15 cellular contexts compared by ENCODE assay signal in genomic region chr13:44302948-44303575, GRCh38.
DNase-seq lines count a peak whose midpoint lies in the region; ATAC-seq and TF ChIP-seq lines count a peak whose summit lies in the region.
"Had no signal": no experiment of that assay in that cellular context is flagged by ENCODE, and none has a peak within 500 bp of the region (broad histone marks: within the 10 kb centered on the region; RNA-seq: fewer than 3 reads in every experiment).

No MANE protein-coding gene starts in this region.

- no peak overlapping the region for H3K4me3 ChIP-seq in SK-N-SH (ENCODE audit: low read depth in 2 of 2, low read length in 1 of 2)
- no peak overlapping the region for H3K4me3 ChIP-seq in fibroblast of pulmonary artery (replicated peaks; ENCODE audit: low read depth, low read length)
- H3K4me3 ChIP-seq in skeletal muscle tissue (ENCODE audit: low read length in 3 of 3) = no peak overlapping the region
- no peak overlapping the region for H3K4me3 ChIP-seq in WERI-Rb-1 (ENCODE audit: low read depth, low read length)
- H3K4me3 ChIP-seq: left lung had no signal

- CTCF ChIA-PET in SK-N-SH (lab: Yijun Ruan, JAX) = interaction anchor here (0.6 to 1.2 kb wide), 2 partner anchors 27 to 1080 kb away, joined by 3 to 4 read pairs; no protein-coding TSS in a partner anchor

- TF ChIP-seq CTCF in SK-N-SH (IDR thresholded peaks at IDR 0.05) = no peak
- TF ChIP-seq CTCF in fibroblast of pulmonary artery (IDR thresholded peaks at IDR 0.05; ENCODE audit: low read length, missing control alignments) = no peak
- no peak for TF ChIP-seq CTCF in WERI-Rb-1 (IDR thresholded peaks at IDR 0.05; ENCODE audit: low read depth, low read length)

- no peaks in the 10 kb centered on the region for H4K20me1 ChIP-seq in SK-N-SH (ENCODE audit: insufficient read depth)

- no peaks in the 10 kb centered on the region for H3K9me2 ChIP-seq in SK-N-SH

- DNase-seq in Daoy (ENCODE audit: low read depth) = peak; percentile 50
- DNase-seq in SK-N-SH = no peak
- peak; percentile 66 for DNase-seq in fibroblast of pulmonary artery (ENCODE audit: low read depth)
- no peak for DNase-seq in NCI-H82 (lab: John Stamatoyannopoulos, UW)
- no peak for DNase-seq in WERI-Rb-1
- DNase-seq: activated CD4-positive, alpha-beta T cell treated with anti-CD3 and anti-CD28 coated beads for 4 hours; AML-193; Calu3; left lung; NCI-H187 treated with DMSO at 0.1 percent for 48 hours; stimulated activated CD4-positive, alpha-beta T cell treated with anti-CD3 and anti-CD28 coated beads, Interleukin-2, amount 100 ng/mL, for 48 hours; stimulated activated CD8-positive, alpha-beta memory T cell treated with anti-CD3 and anti-CD28 coated beads, Interleukin-4, amount 100 ng/mL, for 48 hours had no signal

- WGBS in SK-N-SH (ENCODE audit: low lambda C conversion rate) = 41% methylated on average over 5 of the region's 5 CpGs

- no peaks in the 10 kb centered on the region for H3K9me3 ChIP-seq in SK-N-SH
- no peaks in the 10 kb centered on the region for H3K9me3 ChIP-seq in skeletal muscle tissue (ENCODE audit: control insufficient read depth in 3 of 3, low read length in 3 of 3)
- H3K9me3 ChIP-seq in WERI-Rb-1 (ENCODE audit: severe bottlenecking) = no peaks in the 10 kb centered on the region
- H3K9me3 ChIP-seq: left lung had no signal

- H3K27me3 ChIP-seq in SK-N-SH (ENCODE audit: insufficient read depth) (no peaks in the 10 kb centered on the region), skeletal muscle tissue (ENCODE audit: control insufficient read depth in 3 of 3, insufficient read depth in 3 of 3, low read length in 3 of 3) (no peaks in the 10 kb centered on the region), WERI-Rb-1 (ENCODE audit: insufficient read depth, low read depth, severe bottlenecking) (no peaks in the 10 kb centered on the region)
- H3K27me3 ChIP-seq: left lung had no signal

- no peaks in the 10 kb centered on the region for H3K79me2 ChIP-seq in SK-N-SH (ENCODE audit: insufficient read depth)

- POLR2A ChIA-PET in SK-N-SH (lab: Yijun Ruan, JAX) = no interaction called here

- H3K4me1 ChIP-seq in SK-N-SH (ENCODE audit: control insufficient read depth in 1 of 2, insufficient read depth in 2 of 2, low read depth in 1 of 2, low read length in 1 of 2) (peaks cover 22 to 34% of the 10 kb centered on the region in 2 experiments), skeletal muscle tissue (ENCODE audit: control insufficient read depth in 3 of 3, insufficient read depth in 3 of 3, low read length in 3 of 3) (peaks cover 32 to 58% (median 47%) of the 10 kb centered on the region in 3 donors)

- H2AFZ ChIP-seq in SK-N-SH (ENCODE audit: low read depth) = no peak overlapping the region

- H3K4me2 ChIP-seq in SK-N-SH = no peak overlapping the region

- ATAC-seq in GM18858 (IDR thresholded peaks at IDR 0.05; ENCODE audit: unreplicated experiment) (no peak), HG02981 (IDR thresholded peaks at IDR 0.05; ENCODE audit: unreplicated experiment) (no peak)
- ATAC-seq: left lung had no signal

- peaks cover 18% of the 10 kb centered on the region for H3F3A ChIP-seq in SK-N-SH (replicated peaks; ENCODE audit: insufficient read depth)

- H3K27ac ChIP-seq in SK-N-SH (ENCODE audit: low read depth in 2 of 2, low read length in 1 of 2) (peak overlapping the region; percentile 20 to 79; a peak in 3 of 4 replicates), skeletal muscle tissue (ENCODE audit: low read depth, low read length) (peak overlapping the region; percentile 46), WERI-Rb-1 (no peak overlapping the region)
- H3K27ac ChIP-seq: left lung had no signal

- TF ChIP-seq EP300 in SK-N-SH (IDR thresholded peaks at IDR 0.05; ENCODE audit: borderline replicate concordance in 1 of 2, low read depth in 1 of 2, low read length in 1 of 2) = peak; percentile 65; a peak in 3 of 4 replicates

- no peaks in the 10 kb centered on the region for H3K36me3 ChIP-seq in SK-N-SH (replicated peaks in 1 of 2; ENCODE audit: control insufficient read depth in 1 of 2, insufficient read depth in 2 of 2, low read length in 1 of 2)
- H3K36me3 ChIP-seq in skeletal muscle tissue (ENCODE audit: control insufficient read depth in 3 of 3, insufficient read depth in 3 of 3, low read length in 3 of 3) = no peaks in the 10 kb centered on the region
- H3K36me3 ChIP-seq in WERI-Rb-1 = no peaks in the 10 kb centered on the region
- H3K36me3 ChIP-seq: left lung had no signal

- H3K9ac ChIP-seq in SK-N-SH = no peak overlapping the region
- H3K9ac ChIP-seq in skeletal muscle tissue (ENCODE audit: low read depth in 1 of 3, low read length in 3 of 3) = no peak overlapping the region

- no peak for TF ChIP-seq RAD21 in SK-N-SH (IDR thresholded peaks at IDR 0.05; ENCODE audit: low read length)

TF ChIP-seq in SK-N-SH, 30 proteins besides CTCF, POLR2A, EP300 and RAD21:
- peak; percentile 60; the same call in 1 of the 2 replicates for TF ChIP-seq NFIC (IDR thresholded peaks at IDR 0.05; ENCODE audit: borderline replicate concordance)
- TF ChIP-seq, protein P1, sequence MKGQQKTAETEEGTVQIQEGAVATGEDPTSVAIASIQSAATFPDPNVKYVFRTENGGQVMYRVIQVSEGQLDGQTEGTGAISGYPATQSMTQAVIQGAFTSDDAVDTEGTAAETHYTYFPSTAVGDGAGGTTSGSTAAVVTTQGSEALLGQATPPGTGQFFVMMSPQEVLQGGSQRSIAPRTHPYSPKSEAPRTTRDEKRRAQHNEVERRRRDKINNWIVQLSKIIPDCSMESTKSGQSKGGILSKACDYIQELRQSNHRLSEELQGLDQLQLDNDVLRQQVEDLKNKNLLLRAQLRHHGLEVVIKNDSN (IDR thresholded peaks at IDR 0.05; ENCODE audit: borderline replicate concordance, low read depth) = no peak
- TF ChIP-seq, protein P2, sequence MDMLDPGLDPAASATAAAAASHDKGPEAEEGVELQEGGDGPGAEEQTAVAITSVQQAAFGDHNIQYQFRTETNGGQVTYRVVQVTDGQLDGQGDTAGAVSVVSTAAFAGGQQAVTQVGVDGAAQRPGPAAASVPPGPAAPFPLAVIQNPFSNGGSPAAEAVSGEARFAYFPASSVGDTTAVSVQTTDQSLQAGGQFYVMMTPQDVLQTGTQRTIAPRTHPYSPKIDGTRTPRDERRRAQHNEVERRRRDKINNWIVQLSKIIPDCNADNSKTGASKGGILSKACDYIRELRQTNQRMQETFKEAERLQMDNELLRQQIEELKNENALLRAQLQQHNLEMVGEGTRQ (IDR thresholded peaks at IDR 0.05; ENCODE audit: borderline replicate concordance, low read depth, low read length) = no peak
- TF ChIP-seq TEAD4 (IDR thresholded peaks at IDR 0.05; ENCODE audit: borderline replicate concordance, insufficient read depth) = peak; percentile 55; the same call in 1 of the 2 replicates
- TF ChIP-seq ELF1 (IDR thresholded peaks at IDR 0.05) = no peak
- TF ChIP-seq JUND (IDR thresholded peaks at IDR 0.05) = peak; percentile 55
- peak; percentile 76 for TF ChIP-seq POLR2AphosphoS5 (IDR thresholded peaks at IDR 0.05; ENCODE audit: low read depth, low read length)
- no peak for TF ChIP-seq FOXJ3 (CRISPR knock-in tag; IDR thresholded peaks at IDR 0.05)
- peak; percentile 96 for TF ChIP-seq TCF12 (IDR thresholded peaks at IDR 0.05)
- TF ChIP-seq, protein P3, sequence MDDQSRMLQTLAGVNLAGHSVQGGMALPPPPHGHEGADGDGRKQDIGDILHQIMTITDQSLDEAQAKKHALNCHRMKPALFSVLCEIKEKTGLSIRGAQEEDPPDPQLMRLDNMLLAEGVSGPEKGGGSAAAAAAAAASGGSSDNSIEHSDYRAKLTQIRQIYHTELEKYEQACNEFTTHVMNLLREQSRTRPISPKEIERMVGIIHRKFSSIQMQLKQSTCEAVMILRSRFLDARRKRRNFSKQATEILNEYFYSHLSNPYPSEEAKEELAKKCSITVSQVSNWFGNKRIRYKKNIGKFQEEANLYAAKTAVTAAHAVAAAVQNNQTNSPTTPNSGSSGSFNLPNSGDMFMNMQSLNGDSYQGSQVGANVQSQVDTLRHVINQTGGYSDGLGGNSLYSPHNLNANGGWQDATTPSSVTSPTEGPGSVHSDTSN (IDR thresholded peaks at IDR 0.05) = peak; percentile 83
- TF ChIP-seq FOXM1 (IDR thresholded peaks at IDR 0.05; ENCODE audit: low read depth) = peak; percentile 45; the same call in 1 of the 2 replicates

Comparison
In these comparisons a context has a peak if more than half of its experiments do, and no peak if none do; other contexts are left out.
1. DNase-seq: peak in Daoy (single experiment) and fibroblast of pulmonary artery (single experiment); none in SK-N-SH (single experiment), NCI-H82 (single experiment) and WERI-Rb-1 (single experiment).